Comparison of ENCODE assay signal across 8 cellular contexts in the genomic region with DNA sequence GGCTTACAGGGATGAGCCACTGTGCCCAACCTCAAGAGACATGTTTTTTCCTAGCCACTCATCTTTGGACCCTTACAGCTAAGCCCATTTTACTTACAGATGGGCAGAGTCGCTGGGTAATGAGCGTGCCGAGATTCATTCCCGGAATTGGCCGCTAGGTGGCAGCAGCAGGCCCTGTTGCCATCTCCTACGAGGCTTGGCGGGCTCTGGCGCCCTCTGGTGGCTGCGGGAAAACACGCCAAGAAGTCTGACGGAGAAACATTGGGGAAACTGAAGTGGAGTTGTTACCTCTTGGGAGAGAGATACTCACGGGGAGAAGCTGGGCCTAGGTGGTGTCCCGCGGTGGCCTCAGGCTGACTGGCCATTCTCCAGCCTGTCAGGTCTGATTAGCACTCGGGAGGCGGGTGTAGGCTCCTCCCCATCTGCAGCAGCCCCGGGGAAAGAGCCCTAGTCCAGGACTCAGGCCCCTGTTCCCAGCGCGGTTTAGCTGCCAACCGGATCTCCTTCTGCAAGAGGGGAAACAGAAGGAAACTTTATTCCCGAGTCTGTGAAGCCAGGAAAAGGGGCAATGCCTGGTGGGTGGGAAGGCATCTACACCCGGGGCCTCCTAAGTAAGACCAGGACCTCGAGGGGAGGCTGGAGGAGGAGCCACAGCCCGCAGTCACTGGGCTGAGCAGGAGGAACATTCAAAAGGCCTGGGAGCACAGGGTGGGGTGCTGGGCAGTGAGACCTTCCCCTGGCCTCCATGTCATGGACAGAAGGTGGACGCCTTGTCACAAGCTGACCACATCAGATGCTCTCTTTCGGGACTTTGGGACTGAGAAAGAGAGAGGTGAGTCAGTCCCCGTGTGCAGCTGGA. TPM values are rescaled to one million over a fixed set of nuclear protein-coding genes. Genes with fewer than 3 reads are reported as not detected.
DNase-seq lines count a peak whose midpoint lies in the region; ATAC-seq and TF ChIP-seq lines count a peak whose summit lies in the region.

No MANE protein-coding gene starts in this region.

- H3K4me1 ChIP-seq in Caco-2, result peaks cover 28% of the 10 kb centered on the region
- H3K4me1 ChIP-seq in HCT116 (ENCODE audit: control insufficient read depth in 1 of 2, insufficient read depth in 2 of 2, low read length in 2 of 2), result peaks cover 3 to 4% of the 10 kb centered on the region in 2 experiments; a peak in 3 of 4 replicates
- peaks cover 0 to 4% of the 10 kb centered on the region in 2 donors for H3K4me1 ChIP-seq in ascending aorta
- no peaks in the 10 kb centered on the region for H3K4me1 ChIP-seq in right cardiac atrium (ENCODE audit: control insufficient read depth, insufficient read depth, low read length)

- CTCF ChIA-PET in Caco-2 (lab: Charles Lee) (interaction anchor here (0.6 to 1.7 kb wide), 15 partner anchors 10 to 200 kb away, joined by 3 to 11 read pairs (median 4); a partner anchor contains a TSS), HCT116 (lab: Charles Lee) (interaction anchor here (0.5 to 1.8 kb wide), 30 partner anchors 8 to 347 kb away, joined by 3 to 14 read pairs (median 4); a partner anchor contains a TSS)

- no peak overlapping the region for H3K9ac ChIP-seq in HCT116 (ENCODE audit: low read length)

- POLR2A ChIA-PET in Caco-2 (lab: Charles Lee), result interaction anchor here (0.6 to 1.1 kb wide), 3 partner anchors 11 to 796 kb away, joined by 3 to 4 read pairs (median 3); no protein-coding TSS in a partner anchor
- POLR2A ChIA-PET in HCT116 (lab: Charles Lee), result no interaction called here

- H3K27me3 Mint-ChIP-seq in Caco-2 (ENCODE audit: insufficient read depth, unreplicated experiment), result no peaks in the 10 kb centered on the region

- no peak overlapping the region for H3K4me2 ChIP-seq in HCT116 (ENCODE audit: low read length)

- RAD21 ChIA-PET in HCT116 (lab: Charles Lee; ENCODE audit: low non-redundant PET in 1 of 2, low total read pairs in 2 of 2, uncharacterized antibody in 2 of 2, unreplicated experiment in 2 of 2), result interaction anchor here in 1 of 2 experiments (0.6 to 0.9 kb wide), 2 partner anchors 20 to 186 kb away, joined by 4 read pairs; no protein-coding TSS in a partner anchor

- no peaks in the 10 kb centered on the region for H3K9me2 ChIP-seq in HCT116 (ENCODE audit: insufficient read depth)

- H3K36me3 ChIP-seq in Caco-2 (ENCODE audit: control insufficient read depth, insufficient read depth, low read length), result peaks cover 4% of the 10 kb centered on the region
- peaks cover 4 to 14% of the 10 kb centered on the region in 2 experiments; a peak in 3 of 4 replicates for H3K36me3 ChIP-seq in HCT116 (ENCODE audit: control insufficient read depth in 1 of 2, insufficient read depth in 2 of 2, low read length in 2 of 2)
- H3K36me3 ChIP-seq in ascending aorta, result peaks cover 24 to 25% of the 10 kb centered on the region in 2 donors

- H4K20me1 ChIP-seq in HCT116 (ENCODE audit: insufficient read depth), result no peaks in the 10 kb centered on the region

- intact Hi-C loops in Caco-2 (cut with micrococcal nuclease; ENCODE audit: unreplicated experiment), result loop anchor here (1.0 to 5.0 kb wide), 4 partner anchors 20 to 175 kb away; a partner anchor contains a TSS
- intact Hi-C loops in HCT116 (cut with micrococcal nuclease), result loop anchor here (1.0 kb wide), 1 partner anchor 175 kb away; no protein-coding TSS in a partner anchor
- intact Hi-C loops in ascending aorta (cut with DNase I), result loop anchor here (2.0 to 5.0 kb wide), 2 partner anchors 81 to 173 kb away; no protein-coding TSS in a partner anchor
- intact Hi-C loops in right cardiac atrium (cut with DNase I), result loop anchor here (5.0 to 10.0 kb wide), 3 partner anchors 81 to 176 kb away; no protein-coding TSS in a partner anchor

- H3K36me3 Mint-ChIP-seq in Caco-2 (ENCODE audit: insufficient read depth, unreplicated experiment), result peaks cover 54% of the 10 kb centered on the region

- H3K9me3 ChIP-seq in Caco-2, result no peaks in the 10 kb centered on the region; the same call in 1 of the 2 replicates
- no peaks in the 10 kb centered on the region for H3K9me3 ChIP-seq in HCT116 (ENCODE audit: control insufficient read depth in 1 of 2, insufficient read depth in 1 of 2, low read depth in 1 of 2, low read length in 2 of 2)
- no peaks in the 10 kb centered on the region for H3K9me3 ChIP-seq in ascending aorta
- H3K9me3 ChIP-seq in right cardiac atrium (ENCODE audit: control insufficient read depth, low read length), result no peaks in the 10 kb centered on the region

- no peak overlapping the region for H2AFZ ChIP-seq in HCT116 (ENCODE audit: low read depth, low read length, poor library complexity, severe bottlenecking)

- H3K4me1 Mint-ChIP-seq in Caco-2 (ENCODE audit: low read depth, unreplicated experiment), result peaks cover 15% of the 10 kb centered on the region

- DNase-seq in Caco-2, result peak; percentile 91 to 94
- peak; percentile 74 for DNase-seq in HCT116 (ENCODE audit: low read depth, low spot score)
- peak; percentile 34 for DNase-seq in NCI-H2081 treated with DMSO at 0.1 percent for 48 hours (lab: John Stamatoyannopoulos, UW)
- peak; percentile 81 for DNase-seq in T1000 (lab: John Stamatoyannopoulos, UW)
- DNase-seq in ascending aorta (ENCODE audit: low spot score in 2 of 2), result peak; percentile 61 to 94
- DNase-seq in right cardiac atrium, result peak; percentile 95 to 98 (median 98)
- peak; percentile 94 for DNase-seq in retina

- no TSS peak for BruUV-seq in Caco-2 (replicated peaks; lab: Mats Ljungman, UMichigan)
- no TSS peak for BruUV-seq in HCT116 (replicated peaks; lab: Mats Ljungman, UMichigan)

- 8% methylated on average over 27 of the region's 27 CpGs for WGBS in right cardiac atrium

- ATAC-seq in HCT116 (peak; percentile 85), right cardiac atrium (peak; percentile 58 to 60), GM21526 (IDR thresholded peaks at IDR 0.05; ENCODE audit: low FRiP score, unreplicated experiment) (no peak)

- no peaks in the 10 kb centered on the region for H3K9me3 Mint-ChIP-seq in Caco-2 (ENCODE audit: unreplicated experiment)

- H3K27ac ChIP-seq in HCT116 (ENCODE audit: low read depth, low read length) (no peak overlapping the region), ascending aorta (no peak overlapping the region), right cardiac atrium (ENCODE audit: low read length) (no peak overlapping the region)

- no peaks in the 10 kb centered on the region for H3K27me3 ChIP-seq in Caco-2 (replicated peaks; ENCODE audit: control insufficient read depth, insufficient read depth, low read length)
- no peaks in the 10 kb centered on the region for H3K27me3 ChIP-seq in HCT116 (ENCODE audit: insufficient read depth, low read length)
- no peaks in the 10 kb centered on the region for H3K27me3 ChIP-seq in ascending aorta
- no peaks in the 10 kb centered on the region for H3K27me3 ChIP-seq in right cardiac atrium (ENCODE audit: control insufficient read depth, insufficient read depth)

- TF ChIP-seq POLR2A in HCT116 (IDR thresholded peaks at IDR 0.05; ENCODE audit: borderline replicate concordance, extremely low read depth, insufficient read depth, insufficient read length), result no peak

- no peaks in the 10 kb centered on the region for H3K79me2 ChIP-seq in HCT116 (ENCODE audit: insufficient read depth, low read length)

- TF ChIP-seq CTCF in Caco-2 (IDR thresholded peaks at IDR 0.05; ENCODE audit: insufficient read depth in 1 of 2, low read depth in 1 of 2, low read length in 1 of 2, severe bottlenecking in 1 of 2, unreplicated experiment in 1 of 2), result peak; percentile 100
- TF ChIP-seq CTCF in HCT116 (IDR thresholded peaks at IDR 0.05 in 2 of 3, conservative IDR thresholded peaks at IDR 0.05 in 1 of 3; ENCODE audit: borderline replicate concordance in 1 of 3, insufficient read depth in 1 of 3, low read depth in 2 of 3, low read length in 2 of 3), result peak in 2 of 3 experiments; percentile 100; a peak in 4 of 6 replicates
- TF ChIP-seq CTCF in ascending aorta (IDR thresholded peaks at IDR 0.05), result peak; percentile 100

- H3K27ac Mint-ChIP-seq in Caco-2 (ENCODE audit: unreplicated experiment), result no peak overlapping the region

- peak overlapping the region; percentile 18 for H3K4me3 Mint-ChIP-seq in Caco-2 (ENCODE audit: unreplicated experiment)

- no peak for TF ChIP-seq RAD21 in HCT116 (IDR thresholded peaks at IDR 0.05; ENCODE audit: low read depth)

- no peak overlapping the region for H3K4me3 ChIP-seq in Caco-2 (ENCODE audit: low read depth, low read length)
- H3K4me3 ChIP-seq in HCT116 (replicated peaks in 1 of 2; ENCODE audit: low read depth in 1 of 2, low read length in 2 of 2), result no peak overlapping the region
- peak overlapping the region in 1 of 2 donors; percentile 16 for H3K4me3 ChIP-seq in ascending aorta
- no peak overlapping the region for H3K4me3 ChIP-seq in right cardiac atrium (ENCODE audit: low read length)

TF ChIP-seq in HCT116, 20 proteins besides CTCF, POLR2A, EP300 and RAD21 (continues in another document):
- peak; percentile 79 for TF ChIP-seq YY1 (IDR thresholded peaks at IDR 0.05; ENCODE audit: extremely low read depth, insufficient replicate concordance, low read depth, low read length)
- no peak for TF ChIP-seq SIN3A (IDR thresholded peaks at IDR 0.05; ENCODE audit: low read depth)

RNA-seq across cellular contexts. Expression of a gene that starts 9.7 kb away (rescaled TPM):
- 114 and 123 TPM in 2 replicates for total RNA-seq in Caco-2 (2022)
- 148 TPM for total RNA-seq in HCT116 (2021; ENCODE audit: unreplicated experiment)
- polyA plus RNA-seq in HCT116 (2012), result 154 and 164 TPM in 2 replicates
- total RNA-seq in ascending aorta, result 97.2 TPM
- 100 to 1,000 TPM; 122 to 128 (median 126) TPM for total RNA-seq in right cardiac atrium
- polyA plus RNA-seq in right cardiac atrium, result 162 TPM

RNA-seq across cellular contexts. Expression of a gene that starts 31.4 kb away (rescaled TPM):
- total RNA-seq in Caco-2 (2022) (not detected in 2 replicates), HCT116 (2021; ENCODE audit: unreplicated experiment) (9.2 TPM), ascending aorta (not detected), right cardiac atrium (not detected)
- polyA plus RNA-seq in HCT116 (2012), result 99.1 and 318 TPM in 2 replicates
- polyA plus RNA-seq in right cardiac atrium, result 0.16 TPM

RNA-seq across cellular contexts. Expression of a gene that starts 42.2 kb away (rescaled TPM):
- total RNA-seq in Caco-2 (2022) (34.2 and 36.5 TPM in 2 replicates), HCT116 (2021; ENCODE audit: unreplicated experiment) (119 TPM), ascending aorta (389 TPM), right cardiac atrium (10 to 100 TPM; 41.6 to 58.0 (median 49.1) TPM)
- polyA plus RNA-seq in HCT116 (2012), result 113 and 131 TPM in 2 replicates
- 138 TPM for polyA plus RNA-seq in right cardiac atrium

RNA-seq across cellular contexts. Expression of a gene that starts 49.8 kb away (rescaled TPM):
- 16.5 and 18.5 TPM in 2 replicates for total RNA-seq in Caco-2 (2022)
- 15.3 TPM for total RNA-seq in HCT116 (2021; ENCODE audit: unreplicated experiment)
- polyA plus RNA-seq in HCT116 (2012), result 18.8 and 20.5 TPM in 2 replicates
- 27.4 TPM for total RNA-seq in ascending aorta
- 10 to 100 TPM in 1 of 4 donors, 1 to 10 TPM in 3; 6.3 to 16.1 (median 7.0) TPM for total RNA-seq in right cardiac atrium
- 5.8 TPM for polyA plus RNA-seq in right cardiac atrium

RNA-seq across cellular contexts. Expression of a gene that starts 50.7 kb away (rescaled TPM):
- total RNA-seq in Caco-2 (2022) (8.5 and 8.6 TPM in 2 replicates), HCT116 (2021; ENCODE audit: unreplicated experiment) (11.0 TPM), ascending aorta (48.2 TPM), right cardiac atrium (1 to 10 TPM; 6.1 to 8.7 (median 6.4) TPM)
- 13.3 and 16.7 TPM in 2 replicates for polyA plus RNA-seq in HCT116 (2012)
- 5.0 TPM for polyA plus RNA-seq in right cardiac atrium

Comparison
In these comparisons a context has a peak if more than half of its experiments do, and no peak if none do; other contexts are left out.
1. DNase-seq: peak in every context shown above with its lines; median percentile 98 in right cardiac atrium; 94 in retina; 92 in Caco-2; 81 in T1000; 78 in ascending aorta; 74 in HCT116; 34 in NCI-H2081 treated with DMSO at 0.1 percent for 48 hours.